Comparison of ENCODE assay signal across 8 cellular contexts in genomic region chr6:134178230-134179044, GRCh38.
DNase-seq lines count a peak whose midpoint lies in the region; ATAC-seq lines count a peak whose summit lies in the region.

No MANE protein-coding gene starts in this region.

- ATAC-seq in GM19025 (IDR thresholded peaks at IDR 0.05; ENCODE audit: low read depth, unreplicated experiment) = peak; percentile 17
- no peak for ATAC-seq in GM21367 (IDR thresholded peaks at IDR 0.05; ENCODE audit: unreplicated experiment)
- no peak for ATAC-seq in HG03025 (IDR thresholded peaks at IDR 0.05; ENCODE audit: low FRiP score, unreplicated experiment)

- DNase-seq in NCI-H2081 (lab: John Stamatoyannopoulos, UW) = peak; percentile 30 to 67
- peak; percentile 72 for DNase-seq in activated CD4-positive, alpha-beta T cell treated with anti-CD3 and anti-CD28 coated beads for 1 hour
- peak; percentile 93 for DNase-seq in cerebellar cortex (ENCODE audit: low spot score)
- DNase-seq in iris pigment epithelial cell (ENCODE audit: low read depth) = peak; percentile 98
- peak; percentile 83 for DNase-seq in smooth muscle cell of the brain vasculature (ENCODE audit: low read depth, low spot score)
